In genomic region chr5:173668910-173669309, GRCh38 we compare ENCODE assay signal across 2 cellular contexts.
TF ChIP-seq lines count a peak whose summit lies in the region.

No MANE protein-coding gene starts in this region.

TF ChIP-seq in HepG2, 621 proteins besides CTCF, POLR2A, EP300 and RAD21:
- TF ChIP-seq ZNF564 (CRISPR knock-in tag; IDR thresholded peaks at IDR 0.05) (peak; percentile 99), ZNF720 (CRISPR knock-in tag; IDR thresholded peaks at IDR 0.05) (no peak), FOXK2 (IDR thresholded peaks at IDR 0.05) (no peak)

TF ChIP-seq in K562, 482 proteins besides CTCF, POLR2A, EP300 and RAD21:
- TF ChIP-seq SREBF1 (IDR thresholded peaks at IDR 0.05; ENCODE audit: borderline replicate concordance, low read depth, low read length) (no peak), CBX5 (IDR thresholded peaks at IDR 0.05; ENCODE audit: borderline replicate concordance, low read depth) (0 out of 2 replicates have a peak, but pooled peaks have one; percentile 30), TRIM28 (IDR thresholded peaks at IDR 0.05) (peak; percentile 67; the same call in 1 of the 2 replicates), ZNF740 (CRISPR knock-in tag; IDR thresholded peaks at IDR 0.05) (no peak), ZNF740 (tag; IDR thresholded peaks at IDR 0.05) (no peak), ZNF780A (CRISPR knock-in tag; IDR thresholded peaks at IDR 0.05) (no peak), TRIM24 (IDR thresholded peaks at IDR 0.05) (peak in 1 of 2 experiments; percentile 28; a peak in 1 of 4 replicates), CBX3 (IDR thresholded peaks at IDR 0.05; ENCODE audit: borderline replicate concordance in 1 of 2, low read length in 2 of 2) (peak in 1 of 2 experiments; percentile 62; a peak in 2 of 3 replicates), PML (IDR thresholded peaks at IDR 0.05; ENCODE audit: low read length) (no peak)
